In genomic region chr10:31121074-31121685, GRCh38 we compare ENCODE assay signal across 26 cellular contexts.
DNase-seq lines count a peak whose midpoint lies in the region; ATAC-seq and TF ChIP-seq lines count a peak whose summit lies in the region.
"Had no signal": no experiment of that assay in that cellular context is flagged by ENCODE, and none has a peak within 500 bp of the region (broad histone marks: within the 10 kb centered on the region; RNA-seq: fewer than 3 reads in every experiment).

No MANE protein-coding gene starts in this region.

- H3K27ac Mint-ChIP-seq in stimulated activated naive B cell treated with anti-CD40 and anti-IgM and Interleukin-4, amounts not matched to agents 10 μg/mL and 1 μg/mL and 100 μg/mL, for 72 hours, result peak overlapping the region; percentile 20
- H3K27ac Mint-ChIP-seq: activated naive CD8-positive, alpha-beta T cell; activated T-helper 1 cell treated with anti-CD3 and anti-CD28 coated beads, Interleukin-12 subunit alpha, Interleukin-12 subunit beta, Interleukin-2, Interleukin-4 antibody, amounts not matched to agents 30 ng/mL and 10 ng/mL and 1 ng/mL, durations not matched to agents 14 hours and 24 hours and 36 hours; CD4-positive, alpha-beta T cell had no signal

- peaks cover 0 to 3% of the 10 kb centered on the region in 2 donors for H3K36me3 Mint-ChIP-seq in stimulated activated naive B cell treated with anti-CD40 and anti-IgM and Interleukin-4, amounts not matched to agents 10 μg/mL and 1 μg/mL and 100 μg/mL, for 72 hours

- no peak for ATAC-seq in stimulated activated naive B cell treated with anti-CD40 and anti-IgM and Interleukin-4, amounts not matched to agents 10 μg/mL and 1 μg/mL and 100 μg/mL, for 72 hours (replicated peaks)
- no peak for ATAC-seq in GM19455 (IDR thresholded peaks at IDR 0.05; ENCODE audit: unreplicated experiment)
- ATAC-seq: K562; Panc1; right lobe of liver; stimulated activated naive CD8-positive, alpha-beta T cell treated with anti-CD3 and anti-CD28 coated beads, Interleukin-15, Interleukin-2, amounts not matched to agents 100 U/mL and 50 U/mL, for 24 hours had no signal

- H3K4me3 ChIP-seq in AG09309 (ENCODE audit: control insufficient read depth, low read depth, low read length), result no peak overlapping the region
- peak overlapping the region; percentile 62 for H3K4me3 ChIP-seq in adipocyte (ENCODE audit: low read length)
- H3K4me3 ChIP-seq in fibroblast of mammary gland (ENCODE audit: control insufficient read depth, low read depth, low read length), result no peak overlapping the region
- H3K4me3 ChIP-seq: cardiac muscle cell, esophagus muscularis mucosa, K562, lung, ovary, right lobe of liver had no signal

- H3K9me3 ChIP-seq in adipocyte (ENCODE audit: control insufficient read depth, low read length), result no peaks in the 10 kb centered on the region
- H3K9me3 ChIP-seq: esophagus muscularis mucosa, ovary, right lobe of liver had no signal

- no peaks in the 10 kb centered on the region for H3K27me3 ChIP-seq in adipocyte (replicated peaks; ENCODE audit: control insufficient read depth, insufficient read depth, low read length)
- H3K27me3 ChIP-seq: cardiac muscle cell, esophagus muscularis mucosa, ovary, right lobe of liver had no signal

- DNase-seq in AG09309 (ENCODE audit: low read depth), result peak; percentile 28
- DNase-seq in adipocyte (ENCODE audit: low read depth), result peak; percentile 76
- DNase-seq in fibroblast of mammary gland (ENCODE audit: low read depth), result peak; percentile 78
- DNase-seq in stimulated activated naive B cell treated with anti-CD40 and anti-IgM and Interleukin-4, amounts not matched to agents 10 μg/mL and 1 μg/mL and 100 μg/mL, for 72 hours, result no peak
- no peak for DNase-seq in SW 1271 (lab: John Stamatoyannopoulos, UW)
- DNase-seq in medulla oblongata (ENCODE audit: extremely low spot score), result no peak
- no peak for DNase-seq in NK-92 (lab: John Stamatoyannopoulos, UW; ENCODE audit: unreplicated experiment)
- DNase-seq: ACHN; activated CD4-positive, alpha-beta T cell treated with anti-CD3 and anti-CD28 coated beads for 1 hour; CD4-positive, alpha-beta T cell; DMS79; effector CD4-positive, alpha-beta T cell; NCI-H1694; NCI-H774; ovary; right lobe of liver; stimulated activated CD4-positive, alpha-beta T cell treated with anti-CD3 and anti-CD28 coated beads, Interleukin-1b, Interleukin-23, amount 100 ng/mL, for 48 hours; stimulated activated naive CD8-positive, alpha-beta T cell treated with anti-CD3 and anti-CD28 coated beads, Interleukin-15, Interleukin-2, amounts not matched to agents 100 U/mL and 50 U/mL, for 24 hours had no signal

- H3K9ac ChIP-seq in adipocyte (ENCODE audit: low read length), result peak overlapping the region; percentile 68

- H3K27me3 Mint-ChIP-seq in stimulated activated naive B cell treated with anti-CD40 and anti-IgM and Interleukin-4, amounts not matched to agents 10 μg/mL and 1 μg/mL and 100 μg/mL, for 72 hours, result no peaks in the 10 kb centered on the region
- H3K27me3 Mint-ChIP-seq: activated naive CD8-positive, alpha-beta T cell; CD4-positive, alpha-beta T cell had no signal

- peaks cover 25 to 57% of the 10 kb centered on the region in 2 donors for H3K4me1 Mint-ChIP-seq in stimulated activated naive B cell treated with anti-CD40 and anti-IgM and Interleukin-4, amounts not matched to agents 10 μg/mL and 1 μg/mL and 100 μg/mL, for 72 hours

- no peak for TF ChIP-seq CTCF in AG09309 (IDR thresholded peaks at IDR 0.05; ENCODE audit: control insufficient read depth, insufficient read depth, low read depth, low read length, missing control alignments)
- no peak for TF ChIP-seq CTCF in fibroblast of mammary gland (conservative IDR thresholded peaks at IDR 0.05; ENCODE audit: control insufficient read depth, insufficient read depth, low read depth, low read length)

- no peak overlapping the region for H3K4me3 Mint-ChIP-seq in stimulated activated naive B cell treated with anti-CD40 and anti-IgM and Interleukin-4, amounts not matched to agents 10 μg/mL and 1 μg/mL and 100 μg/mL, for 72 hours
- H3K4me3 Mint-ChIP-seq: activated naive CD8-positive, alpha-beta T cell; activated T-helper 1 cell treated with anti-CD3 and anti-CD28 coated beads, Interleukin-12 subunit alpha, Interleukin-12 subunit beta, Interleukin-2, Interleukin-4 antibody, amounts not matched to agents 30 ng/mL and 10 ng/mL and 1 ng/mL, durations not matched to agents 14 hours and 24 hours and 36 hours; CD4-positive, alpha-beta T cell had no signal

- no peaks in the 10 kb centered on the region for H3K36me3 ChIP-seq in adipocyte (ENCODE audit: control insufficient read depth, insufficient read depth, low read length, severe bottlenecking)
- H3K36me3 ChIP-seq: cardiac muscle cell, esophagus muscularis mucosa, ovary, right lobe of liver had no signal

- no peaks in the 10 kb centered on the region for H3K9me3 Mint-ChIP-seq in stimulated activated naive B cell treated with anti-CD40 and anti-IgM and Interleukin-4, amounts not matched to agents 10 μg/mL and 1 μg/mL and 100 μg/mL, for 72 hours
- H3K9me3 Mint-ChIP-seq: activated T-helper 1 cell treated with anti-CD3 and anti-CD28 coated beads, Interleukin-12 subunit alpha, Interleukin-12 subunit beta, Interleukin-2, Interleukin-4 antibody, amounts not matched to agents 30 ng/mL and 10 ng/mL and 1 ng/mL, durations not matched to agents 14 hours and 24 hours and 36 hours; CD4-positive, alpha-beta T cell had no signal

- peaks cover 27% of the 10 kb centered on the region for H3K4me1 ChIP-seq in adipocyte (ENCODE audit: control insufficient read depth, insufficient read depth, low read length)
- H3K4me1 ChIP-seq: right lobe of liver had no signal

Comparison
In these comparisons a context has a peak if more than half of its experiments do, and no peak if none do; other contexts are left out.
1. DNase-seq: peak in AG09309 (single experiment), adipocyte (single experiment) and fibroblast of mammary gland (single experiment); none in stimulated activated naive B cell treated with anti-CD40 and anti-IgM and Interleukin-4, amounts not matched to agents 10 μg/mL and 1 μg/mL and 100 μg/mL, for 72 hours (single experiment), SW 1271 (0 of 2), medulla oblongata (single experiment) and NK-92 (single experiment).